ENCODE assay signal across 3 cellular contexts in genomic region chr10:87585565-87586514, GRCh38.
TF ChIP-seq lines count a peak whose summit lies in the region.

No MANE protein-coding gene starts in this region.

TF ChIP-seq in IMR-90, 13 proteins besides CTCF, POLR2A, EP300 and RAD21:
- TF ChIP-seq ELK1 (IDR thresholded peaks at IDR 0.05; ENCODE audit: borderline replicate concordance, low read depth, low read length) = no peak
- TF ChIP-seq SMC3 (IDR thresholded peaks at IDR 0.05; ENCODE audit: low read depth, low read length) = no peak
- no peak for TF ChIP-seq RFX5 (IDR thresholded peaks at IDR 0.05; ENCODE audit: low read depth, low read length)
- no peak for TF ChIP-seq RCOR1 (IDR thresholded peaks at IDR 0.05; ENCODE audit: insufficient replicate concordance, low read length)
- no peak for TF ChIP-seq CHD1 (IDR thresholded peaks at IDR 0.05; ENCODE audit: low read depth, low read length)
- no peak for TF ChIP-seq BHLHE40 (IDR thresholded peaks at IDR 0.05; ENCODE audit: low read depth, low read length)
- no peak for TF ChIP-seq CEBPB (IDR thresholded peaks at IDR 0.05; ENCODE audit: low read depth, low read length)
- TF ChIP-seq USF2 (IDR thresholded peaks at IDR 0.05; ENCODE audit: low read depth, low read length) = no peak
- no peak for TF ChIP-seq MAZ (IDR thresholded peaks at IDR 0.05; ENCODE audit: borderline replicate concordance, low read depth, low read length)
- no peak for TF ChIP-seq FOS (IDR thresholded peaks at IDR 0.05; ENCODE audit: low read depth, low read length)
- no peak for TF ChIP-seq MAFK (IDR thresholded peaks at IDR 0.05; ENCODE audit: low read depth, low read length)
- no peak for TF ChIP-seq NFE2L2 (IDR thresholded peaks at IDR 0.05; ENCODE audit: low read depth, low read length)
- TF ChIP-seq MXI1 (IDR thresholded peaks at IDR 0.05; ENCODE audit: borderline replicate concordance, low read depth, low read length) = no peak

TF ChIP-seq in K562, 482 proteins besides CTCF, POLR2A, EP300 and RAD21 (continues in another document):
- TF ChIP-seq MEIS2 (IDR thresholded peaks at IDR 0.05; ENCODE audit: partially characterized antibody) (peak; percentile 84), ZNF311 (CRISPR knock-in tag; IDR thresholded peaks at IDR 0.05) (no peak), SIN3A (IDR thresholded peaks at IDR 0.05; ENCODE audit: borderline replicate concordance in 2 of 2, control insufficient read depth in 1 of 2, low read depth in 2 of 2, low read length in 2 of 2) (no peak), RUNX1 (IDR thresholded peaks at IDR 0.05; ENCODE audit: low read depth) (no peak), XRCC3 (IDR thresholded peaks at IDR 0.05) (no peak), BRD4 (IDR thresholded peaks at IDR 0.05) (no peak), CREB5 (CRISPR knock-in tag; IDR thresholded peaks at IDR 0.05) (no peak), IRF1 (CRISPR knock-in tag; IDR thresholded peaks at IDR 0.05; ENCODE audit: borderline replicate concordance) (no peak), ARID1B (IDR thresholded peaks at IDR 0.05) (0 out of 2 replicates have a peak, but pooled peaks have one; percentile 25), ZBTB2 (IDR thresholded peaks at IDR 0.05) (no peak), ZNF282 (CRISPR knock-in tag; IDR thresholded peaks at IDR 0.05) (no peak), NCOA2 (IDR thresholded peaks at IDR 0.05; ENCODE audit: partially characterized antibody in 2 of 2) (peak in 1 of 2 experiments; percentile 13), RNF219 (CRISPR knock-in tag; IDR thresholded peaks at IDR 0.05) (no peak), TEAD1 (CRISPR knock-in tag; IDR thresholded peaks at IDR 0.05) (peak in 1 of 2 experiments; percentile 6; a peak in 1 of 4 replicates), ZEB2 (IDR thresholded peaks at IDR 0.05) (peak; percentile 51; the same call in 1 of the 2 replicates), TCF3 (CRISPR knock-in tag; IDR thresholded peaks at IDR 0.05) (no peak)

TF ChIP-seq in HepG2, 621 proteins besides CTCF, POLR2A, EP300 and RAD21:
- TF ChIP-seq GATAD2A (CRISPR knock-in tag; IDR thresholded peaks at IDR 0.05) (peak; percentile 59), MIXL1 (CRISPR knock-in tag; IDR thresholded peaks at IDR 0.05) (peak; percentile 78; the same call in 1 of the 2 replicates), LCORL (IDR thresholded peaks at IDR 0.05) (peak; percentile 98), LCORL (CRISPR knock-in tag; IDR thresholded peaks at IDR 0.05) (no peak), HNF1A (IDR thresholded peaks at IDR 0.05; ENCODE audit: low read depth) (peak; percentile 34; the same call in 1 of the 2 replicates), HNF1A (CRISPR knock-in tag; IDR thresholded peaks at IDR 0.05; ENCODE audit: borderline replicate concordance) (peak; percentile 40; the same call in 1 of the 2 replicates), CREM (IDR thresholded peaks at IDR 0.05) (peak; percentile 27; the same call in 1 of the 2 replicates), CREM (CRISPR knock-in tag; IDR thresholded peaks at IDR 0.05) (no peak), CREB1 (IDR thresholded peaks at IDR 0.05) (no peak), CREB1 (CRISPR knock-in tag; IDR thresholded peaks at IDR 0.05) (0 out of 2 replicates have a peak, but pooled peaks have one; percentile 21), HMG20A (CRISPR knock-in tag; IDR thresholded peaks at IDR 0.05; ENCODE audit: borderline replicate concordance) (peak; percentile 31; the same call in 1 of the 2 replicates), TFE3 (CRISPR knock-in tag; IDR thresholded peaks at IDR 0.05) (0 out of 2 replicates have a peak, but pooled peaks have one; percentile 48), GTF2F1 (IDR thresholded peaks at IDR 0.05; ENCODE audit: low read length) (0 out of 2 replicates have a peak, but pooled peaks have one; percentile 64), FOXA1 (IDR thresholded peaks at IDR 0.05) (no peak), FOXA1 (CRISPR knock-in tag; IDR thresholded peaks at IDR 0.05) (no peak), FOSL2 (CRISPR knock-in tag; IDR thresholded peaks at IDR 0.05) (peak; percentile 43; the same call in 1 of the 2 replicates), SPEN (CRISPR knock-in tag; IDR thresholded peaks at IDR 0.05; ENCODE audit: low read depth) (no peak), ISL2 (CRISPR knock-in tag; IDR thresholded peaks at IDR 0.05) (0 out of 2 replicates have a peak, but pooled peaks have one; percentile 37), SOX6 (IDR thresholded peaks at IDR 0.05) (no peak), SOX6 (CRISPR knock-in tag; IDR thresholded peaks at IDR 0.05) (peak; percentile 13; the same call in 1 of the 2 replicates), ATM (IDR thresholded peaks at IDR 0.05; ENCODE audit: borderline replicate concordance) (no peak), JUNB (CRISPR knock-in tag; IDR thresholded peaks at IDR 0.05; ENCODE audit: borderline replicate concordance) (peak; percentile 19; the same call in 1 of the 2 replicates), NFAT5 (CRISPR knock-in tag; IDR thresholded peaks at IDR 0.05) (no peak), REPIN1 (CRISPR knock-in tag; IDR thresholded peaks at IDR 0.05; ENCODE audit: borderline replicate concordance, low read depth) (no peak), ZNF331 (CRISPR knock-in tag; IDR thresholded peaks at IDR 0.05) (no peak), YY1 (IDR thresholded peaks at IDR 0.05; ENCODE audit: insufficient read depth, insufficient replicate concordance, low read depth, low read length) (no peak), NCOA2 (CRISPR knock-in tag; IDR thresholded peaks at IDR 0.05) (peak; percentile 50; the same call in 1 of the 2 replicates), DR1 (CRISPR knock-in tag; IDR thresholded peaks at IDR 0.05) (no peak), FOXA3 (CRISPR knock-in tag; IDR thresholded peaks at IDR 0.05) (0 out of 2 replicates have a peak, but pooled peaks have one; percentile 46), ZNF891 (CRISPR knock-in tag; IDR thresholded peaks at IDR 0.05) (no peak), PHF21A (CRISPR knock-in tag; IDR thresholded peaks at IDR 0.05) (no peak), ZNF619 (CRISPR knock-in tag; IDR thresholded peaks at IDR 0.05) (no peak), MAFK (conservative IDR thresholded peaks at IDR 0.05 in 1 of 2, IDR thresholded peaks at IDR 0.05 in 1 of 2; ENCODE audit: low read length in 2 of 2) (no peak), NFIC (IDR thresholded peaks at IDR 0.05; ENCODE audit: low read length) (peak; percentile 75), KDM6A (CRISPR knock-in tag; IDR thresholded peaks at IDR 0.05; ENCODE audit: low read depth) (peak; percentile 40; the same call in 1 of the 2 replicates), ARID5B (CRISPR knock-in tag; IDR thresholded peaks at IDR 0.05) (peak; percentile 34; the same call in 1 of the 2 replicates), XRCC5 (optimal IDR thresholded peaks at IDR 0.05; ENCODE audit: low read length) (no peak), FOSL1 (CRISPR knock-in tag; IDR thresholded peaks at IDR 0.05; ENCODE audit: borderline replicate concordance) (peak; percentile 37; the same call in 1 of the 2 replicates)
TF ChIP-seq in HepG2: peak in this region for 19.
